Comparison of ENCODE assay signal across 8 cellular contexts in the genomic region with DNA sequence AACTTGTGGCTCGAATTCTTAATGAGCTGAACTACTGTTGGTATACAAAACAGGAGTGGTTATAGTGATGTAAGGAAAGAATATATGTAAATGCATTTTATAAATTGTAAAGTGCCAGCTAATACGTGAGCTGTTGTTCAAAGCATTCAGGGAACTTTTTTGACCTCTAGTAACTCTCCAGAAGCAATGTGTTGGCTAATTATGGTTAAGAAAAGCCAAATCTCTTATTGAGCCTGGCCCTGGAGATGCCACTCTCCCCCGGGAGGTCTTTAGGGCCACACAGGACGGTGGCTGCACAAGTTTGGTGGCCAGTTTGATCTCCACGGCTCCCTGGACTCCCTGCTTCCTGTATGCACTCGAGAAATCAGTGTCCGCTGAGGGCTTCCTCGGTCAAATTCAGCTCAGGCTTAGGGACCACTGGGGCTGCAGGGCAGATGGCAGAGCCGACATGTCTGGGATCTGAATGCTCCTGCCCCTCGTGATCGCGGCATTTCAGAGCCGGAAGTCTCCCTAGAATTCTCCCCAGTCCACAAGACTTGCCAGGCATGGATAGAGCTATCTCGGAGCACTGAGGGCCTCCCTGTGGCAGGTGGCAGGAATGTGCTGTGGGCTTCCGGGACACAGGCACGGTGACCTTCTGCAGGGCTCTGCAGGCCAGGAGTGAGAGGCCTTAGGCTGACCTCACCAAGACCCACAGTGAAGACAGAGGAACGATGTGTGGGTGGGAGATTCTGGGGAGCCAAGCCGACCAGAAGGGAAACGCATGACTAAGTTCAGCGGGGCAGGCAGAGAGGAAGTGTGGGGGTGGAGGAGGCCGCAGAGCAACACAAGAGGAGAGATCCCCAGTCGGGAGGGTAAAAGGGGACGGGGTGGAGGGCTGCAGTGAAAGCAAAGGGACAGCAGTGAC. TPM values are rescaled to one million over a fixed set of nuclear protein-coding genes. Genes with fewer than 3 reads are reported as not detected.
DNase-seq lines count a peak whose midpoint lies in the region; ATAC-seq, FAIRE-seq and TF ChIP-seq lines count a peak whose summit lies in the region.

No MANE protein-coding gene starts in this region.

- H3K27ac ChIP-seq in lower lobe of right lung (peak overlapping the region; percentile 62), MM.1S (ENCODE audit: low read length) (no peak overlapping the region)

- H3K4me1 ChIP-seq in lower lobe of right lung, result peaks cover 22% of the 10 kb centered on the region
- H3K4me1 ChIP-seq in MM.1S (ENCODE audit: low read length), result no peaks in the 10 kb centered on the region

- H3K4me2 ChIP-seq in MM.1S (ENCODE audit: low read depth, low read length), result no peak overlapping the region

- peaks cover 30% of the 10 kb centered on the region in 2 donors for H3K4me1 Mint-ChIP-seq in stimulated activated naive B cell treated with anti-CD40 and anti-IgM and Interleukin-4, amounts not matched to agents 10 μg/mL and 1 μg/mL and 100 μg/mL, for 72 hours

- peak; percentile 94 for FAIRE-seq in GM12892 (lab: Jason Lieb, UNC)

- H3K27me3 ChIP-seq in lower lobe of right lung (ENCODE audit: low read depth) (no peaks in the 10 kb centered on the region), MM.1S (replicated peaks; ENCODE audit: insufficient read depth, low read length) (no peaks in the 10 kb centered on the region)

- no peaks in the 10 kb centered on the region for H3K27me3 Mint-ChIP-seq in stimulated activated naive B cell treated with anti-CD40 and anti-IgM and Interleukin-4, amounts not matched to agents 10 μg/mL and 1 μg/mL and 100 μg/mL, for 72 hours

- in situ Hi-C loops in astrocyte of the spinal cord (cut with HindIII; ENCODE audit: low sequenced_read_pairs), result no loop called here

- peaks cover 0 to 3% of the 10 kb centered on the region in 2 donors for H3K9me3 Mint-ChIP-seq in stimulated activated naive B cell treated with anti-CD40 and anti-IgM and Interleukin-4, amounts not matched to agents 10 μg/mL and 1 μg/mL and 100 μg/mL, for 72 hours

- H3F3A ChIP-seq in MM.1S (ENCODE audit: insufficient read depth, low read length), result no peaks in the 10 kb centered on the region

- peaks cover 39 to 44% of the 10 kb centered on the region in 2 donors for H3K36me3 Mint-ChIP-seq in stimulated activated naive B cell treated with anti-CD40 and anti-IgM and Interleukin-4, amounts not matched to agents 10 μg/mL and 1 μg/mL and 100 μg/mL, for 72 hours

- no peak for TF ChIP-seq POLR2A in GM12892 (IDR thresholded peaks at IDR 0.05; ENCODE audit: low read depth, low read length)

- no peak overlapping the region for H3K4me3 ChIP-seq in astrocyte of the spinal cord (ENCODE audit: low read depth, low read length)
- H3K4me3 ChIP-seq in lower lobe of right lung, result peak overlapping the region; percentile 17
- no peak overlapping the region for H3K4me3 ChIP-seq in MM.1S (ENCODE audit: low read length)

- H3K36me3 ChIP-seq in lower lobe of right lung (peaks cover 21% of the 10 kb centered on the region), MM.1S (replicated peaks; ENCODE audit: insufficient read depth, low read length) (no peaks in the 10 kb centered on the region)

- DNase-seq in GM12892 (ENCODE audit: insufficient read length) (peak; percentile 61), OCI-M1 (lab: John Stamatoyannopoulos, UW) (peak; percentile 23), astrocyte of the spinal cord (ENCODE audit: low read depth, low spot score) (peak; percentile 37), lower lobe of right lung (peak; percentile 78), MM.1S (no peak), NCI-H2029 (lab: John Stamatoyannopoulos, UW) (no peak)
- peak; percentile 42 for DNase-seq in stimulated activated naive B cell treated with anti-CD40 and anti-IgM and Interleukin-4, amounts not matched to agents 10 μg/mL and 1 μg/mL and 100 μg/mL, for 72 hours

- peak overlapping the region; percentile 81 for H3K27ac Mint-ChIP-seq in stimulated activated naive B cell treated with anti-CD40 and anti-IgM and Interleukin-4, amounts not matched to agents 10 μg/mL and 1 μg/mL and 100 μg/mL, for 72 hours

- H3K9ac ChIP-seq in MM.1S (ENCODE audit: low read length), result no peak overlapping the region

- peak overlapping the region; percentile 48 to 61 for H3K4me3 Mint-ChIP-seq in stimulated activated naive B cell treated with anti-CD40 and anti-IgM and Interleukin-4, amounts not matched to agents 10 μg/mL and 1 μg/mL and 100 μg/mL, for 72 hours

- TF ChIP-seq CTCF in astrocyte of the spinal cord (IDR thresholded peaks at IDR 0.05; ENCODE audit: low read depth, low read length) (no peak), lower lobe of right lung (IDR thresholded peaks at IDR 0.05) (peak; percentile 23), MM.1S (IDR thresholded peaks at IDR 0.05; ENCODE audit: low read length) (no peak)

- H3K79me2 ChIP-seq in MM.1S (ENCODE audit: low read length), result no peaks in the 10 kb centered on the region

- no peaks in the 10 kb centered on the region for H3K9me2 ChIP-seq in MM.1S (replicated peaks; ENCODE audit: insufficient read depth, low read length)

- H2AFZ ChIP-seq in MM.1S (ENCODE audit: low read length), result no peak overlapping the region

- intact Hi-C loops in lower lobe of right lung (cut with DNase I), result no loop called here

- H4K20me1 ChIP-seq in MM.1S (ENCODE audit: insufficient read depth, low read length), result no peaks in the 10 kb centered on the region

- no peaks in the 10 kb centered on the region for H3K9me3 ChIP-seq in lower lobe of right lung
- H3K9me3 ChIP-seq in MM.1S (replicated peaks; ENCODE audit: insufficient read depth, low read length), result no peaks in the 10 kb centered on the region

- ATAC-seq in lower lobe of right lung (peak; percentile 87 to 88), HG02571 (IDR thresholded peaks at IDR 0.05; ENCODE audit: unreplicated experiment) (no peak)
- peak; percentile 91 to 94 for ATAC-seq in stimulated activated naive B cell treated with anti-CD40 and anti-IgM and Interleukin-4, amounts not matched to agents 10 μg/mL and 1 μg/mL and 100 μg/mL, for 72 hours (replicated peaks)

RNA-seq across cellular contexts. Expression of gene PITPNM3, which starts 18.6 kb away (rescaled TPM):
- 0.68 TPM for polyA plus RNA-seq in GM12892 (2012; ENCODE audit: missing spikeins)
- total RNA-seq in lower lobe of right lung, result 12.3 TPM

Comparison
In these comparisons a context has a peak if more than half of its experiments do, and no peak if none do; other contexts are left out.
1. DNase-seq: peak in GM12892 (single experiment), OCI-M1 (single experiment), astrocyte of the spinal cord (single experiment), lower lobe of right lung (single experiment) and stimulated activated naive B cell treated with anti-CD40 and anti-IgM and Interleukin-4, amounts not matched to agents 10 μg/mL and 1 μg/mL and 100 μg/mL, for 72 hours (single experiment); none in MM.1S (single experiment) and NCI-H2029 (single experiment).